1 cellular context compared by ENCODE assay signal in the genomic region with DNA sequence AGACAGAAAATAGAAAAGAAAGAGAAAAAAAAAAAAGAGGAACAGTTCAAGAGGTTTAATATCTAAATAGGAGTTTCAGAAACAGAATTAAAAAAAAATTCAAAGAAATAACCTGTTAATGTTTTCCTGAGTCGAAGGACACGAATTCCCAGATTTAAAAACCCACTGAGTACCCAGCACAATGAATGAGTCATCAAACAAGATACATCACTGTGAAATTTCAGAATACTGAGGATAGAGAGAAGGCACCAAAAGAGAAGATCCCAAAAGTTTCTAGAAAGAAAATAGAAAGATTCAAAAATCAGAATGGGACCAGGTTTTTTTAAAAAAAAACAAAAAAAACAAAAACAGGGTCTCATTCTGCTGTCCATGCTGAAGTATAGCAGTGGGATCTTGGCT.
TF ChIP-seq lines count a peak whose summit lies in the region.

No MANE protein-coding gene starts in this region.

TF ChIP-seq in HCT116, 20 proteins besides CTCF, POLR2A, EP300 and RAD21:
- TF ChIP-seq, protein P1, sequence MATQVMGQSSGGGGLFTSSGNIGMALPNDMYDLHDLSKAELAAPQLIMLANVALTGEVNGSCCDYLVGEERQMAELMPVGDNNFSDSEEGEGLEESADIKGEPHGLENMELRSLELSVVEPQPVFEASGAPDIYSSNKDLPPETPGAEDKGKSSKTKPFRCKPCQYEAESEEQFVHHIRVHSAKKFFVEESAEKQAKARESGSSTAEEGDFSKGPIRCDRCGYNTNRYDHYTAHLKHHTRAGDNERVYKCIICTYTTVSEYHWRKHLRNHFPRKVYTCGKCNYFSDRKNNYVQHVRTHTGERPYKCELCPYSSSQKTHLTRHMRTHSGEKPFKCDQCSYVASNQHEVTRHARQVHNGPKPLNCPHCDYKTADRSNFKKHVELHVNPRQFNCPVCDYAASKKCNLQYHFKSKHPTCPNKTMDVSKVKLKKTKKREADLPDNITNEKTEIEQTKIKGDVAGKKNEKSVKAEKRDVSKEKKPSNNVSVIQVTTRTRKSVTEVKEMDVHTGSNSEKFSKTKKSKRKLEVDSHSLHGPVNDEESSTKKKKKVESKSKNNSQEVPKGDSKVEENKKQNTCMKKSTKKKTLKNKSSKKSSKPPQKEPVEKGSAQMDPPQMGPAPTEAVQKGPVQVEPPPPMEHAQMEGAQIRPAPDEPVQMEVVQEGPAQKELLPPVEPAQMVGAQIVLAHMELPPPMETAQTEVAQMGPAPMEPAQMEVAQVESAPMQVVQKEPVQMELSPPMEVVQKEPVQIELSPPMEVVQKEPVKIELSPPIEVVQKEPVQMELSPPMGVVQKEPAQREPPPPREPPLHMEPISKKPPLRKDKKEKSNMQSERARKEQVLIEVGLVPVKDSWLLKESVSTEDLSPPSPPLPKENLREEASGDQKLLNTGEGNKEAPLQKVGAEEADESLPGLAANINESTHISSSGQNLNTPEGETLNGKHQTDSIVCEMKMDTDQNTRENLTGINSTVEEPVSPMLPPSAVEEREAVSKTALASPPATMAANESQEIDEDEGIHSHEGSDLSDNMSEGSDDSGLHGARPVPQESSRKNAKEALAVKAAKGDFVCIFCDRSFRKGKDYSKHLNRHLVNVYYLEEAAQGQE (IDR thresholded peaks at IDR 0.05; ENCODE audit: low read depth) = no peak
- TF ChIP-seq CEBPB (IDR thresholded peaks at IDR 0.05; ENCODE audit: low read depth) = no peak
- TF ChIP-seq ZFX (IDR thresholded peaks at IDR 0.05) = no peak
- TF ChIP-seq, protein P2, sequence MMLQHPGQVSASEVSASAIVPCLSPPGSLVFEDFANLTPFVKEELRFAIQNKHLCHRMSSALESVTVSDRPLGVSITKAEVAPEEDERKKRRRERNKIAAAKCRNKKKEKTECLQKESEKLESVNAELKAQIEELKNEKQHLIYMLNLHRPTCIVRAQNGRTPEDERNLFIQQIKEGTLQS (IDR thresholded peaks at IDR 0.05) = no peak
- TF ChIP-seq SP1 (IDR thresholded peaks at IDR 0.05; ENCODE audit: low read depth) = no peak
- TF ChIP-seq, protein P3, sequence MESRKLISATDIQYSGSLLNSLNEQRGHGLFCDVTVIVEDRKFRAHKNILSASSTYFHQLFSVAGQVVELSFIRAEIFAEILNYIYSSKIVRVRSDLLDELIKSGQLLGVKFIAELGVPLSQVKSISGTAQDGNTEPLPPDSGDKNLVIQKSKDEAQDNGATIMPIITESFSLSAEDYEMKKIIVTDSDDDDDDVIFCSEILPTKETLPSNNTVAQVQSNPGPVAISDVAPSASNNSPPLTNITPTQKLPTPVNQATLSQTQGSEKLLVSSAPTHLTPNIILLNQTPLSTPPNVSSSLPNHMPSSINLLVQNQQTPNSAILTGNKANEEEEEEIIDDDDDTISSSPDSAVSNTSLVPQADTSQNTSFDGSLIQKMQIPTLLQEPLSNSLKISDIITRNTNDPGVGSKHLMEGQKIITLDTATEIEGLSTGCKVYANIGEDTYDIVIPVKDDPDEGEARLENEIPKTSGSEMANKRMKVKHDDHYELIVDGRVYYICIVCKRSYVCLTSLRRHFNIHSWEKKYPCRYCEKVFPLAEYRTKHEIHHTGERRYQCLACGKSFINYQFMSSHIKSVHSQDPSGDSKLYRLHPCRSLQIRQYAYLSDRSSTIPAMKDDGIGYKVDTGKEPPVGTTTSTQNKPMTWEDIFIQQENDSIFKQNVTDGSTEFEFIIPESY (IDR thresholded peaks at IDR 0.05; ENCODE audit: extremely low read depth, insufficient replicate concordance, low read length) = no peak
- no peak for TF ChIP-seq EZH2phosphoT487 (IDR thresholded peaks at IDR 0.05; ENCODE audit: borderline replicate concordance)
- TF ChIP-seq ELF1 (IDR thresholded peaks at IDR 0.05; ENCODE audit: borderline replicate concordance, low read depth) = no peak
- TF ChIP-seq SIN3A (IDR thresholded peaks at IDR 0.05; ENCODE audit: low read depth) = no peak
- TF ChIP-seq ZNF274 (IDR thresholded peaks at IDR 0.05; ENCODE audit: low read depth, low read length) = no peak
- TF ChIP-seq YY1 (IDR thresholded peaks at IDR 0.05; ENCODE audit: extremely low read depth, insufficient replicate concordance, low read depth, low read length) = no peak
- TF ChIP-seq SRF (IDR thresholded peaks at IDR 0.05; ENCODE audit: low read depth) = no peak
- TF ChIP-seq FOSL1 (IDR thresholded peaks at IDR 0.05; ENCODE audit: low read depth) = no peak
- no peak for TF ChIP-seq TCF7L2 (IDR thresholded peaks at IDR 0.05; ENCODE audit: borderline replicate concordance, extremely low read depth, insufficient read depth, insufficient read length)
- no peak for TF ChIP-seq POLR2AphosphoS5 (IDR thresholded peaks at IDR 0.05; ENCODE audit: low read depth, low read length)
- no peak for TF ChIP-seq EGR1 (IDR thresholded peaks at IDR 0.05; ENCODE audit: low read depth)
- TF ChIP-seq, protein P4, sequence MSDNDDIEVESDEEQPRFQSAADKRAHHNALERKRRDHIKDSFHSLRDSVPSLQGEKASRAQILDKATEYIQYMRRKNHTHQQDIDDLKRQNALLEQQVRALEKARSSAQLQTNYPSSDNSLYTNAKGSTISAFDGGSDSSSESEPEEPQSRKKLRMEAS (IDR thresholded peaks at IDR 0.05) = no peak
- TF ChIP-seq CBX3 (IDR thresholded peaks at IDR 0.05; ENCODE audit: low read depth) = no peak
- TF ChIP-seq EZH2 (IDR thresholded peaks at IDR 0.05) = no peak
- no peak for TF ChIP-seq JUND (IDR thresholded peaks at IDR 0.05)
